ENCODE assay signal across 21 cellular contexts in genomic region chr11:113193077-113193476, GRCh38.
A peak's percentile ranks its signal among the peaks of the same experiment; 100 is the strongest.
DNase-seq lines count a peak whose midpoint lies in the region; ATAC-seq and TF ChIP-seq lines count a peak whose summit lies in the region.
"Had no signal": no experiment of that assay in that cellular context is flagged by ENCODE, and none has a peak within 500 bp of the region (broad histone marks: within the 10 kb centered on the region; RNA-seq: fewer than 3 reads in every experiment).

No MANE protein-coding gene starts in this region.

- H3K27ac Mint-ChIP-seq in nephron: peak overlapping the region; percentile 74 to 97 (median 84)
- H3K27ac Mint-ChIP-seq: activated CD4-positive, alpha-beta T cell treated with anti-CD3 and anti-CD28 coated beads for 36 hours; T-cell had no signal

- H3K9me3 Mint-ChIP-seq in nephron: no peaks in the 10 kb centered on the region
- no peaks in the 10 kb centered on the region for H3K9me3 Mint-ChIP-seq in activated T-cell treated with anti-CD3 and anti-CD28 coated beads, Interleukin-2, amount 50 U/mL, for 4 hours
- H3K9me3 Mint-ChIP-seq: T-cell had no signal

- DNase-seq in AG20443 (ENCODE audit: low spot score): peak; percentile 26
- no peak for DNase-seq in adrenal gland
- no peak for DNase-seq in heart left ventricle
- DNase-seq in activated T-cell treated with anti-CD3 and anti-CD28 coated beads, Interleukin-2, amount 50 U/mL, for 4 hours: no peak
- DNase-seq in NCI-H1694 (lab: John Stamatoyannopoulos, UW): no peak
- no peak for DNase-seq in GM19240 (ENCODE audit: insufficient read length, low spot score)
- DNase-seq: activated CD4-positive, alpha-beta T cell treated with anti-CD3 and anti-CD28 coated beads for 36 hours; activated naive CD4-positive, alpha-beta T cell treated with anti-CD3 and anti-CD28 coated beads, Interleukin-2, amount 50 U/mL, for 16 hours; cerebellar nuclear complex; DND-41; effector CD8-positive, alpha-beta T cell; PC-9; spleen; stimulated activated CD4-positive, alpha-beta T cell treated with anti-CD3 and anti-CD28 coated beads, Interleukin-4, amount 100 ng/mL, for 1 hour; stimulated activated naive CD8-positive, alpha-beta T cell treated with anti-CD3 and anti-CD28 coated beads, Interleukin-15, Interleukin-2, amounts not matched to agents 100 U/mL and 50 U/mL, for 24 hours; T-cell had no signal

- no peak overlapping the region for H3K4me3 ChIP-seq in adrenal gland
- H3K4me3 ChIP-seq in heart left ventricle: no peak overlapping the region
- H3K4me3 ChIP-seq: A549; BLaER1 treated with 17β-estradiol and CSF1 and Interleukin-3, amounts not matched to agents 10 nM and 100 nM; PC-9; spleen; tibial nerve had no signal

- intact Hi-C loops in adrenal gland (cut with DNase I): no loop called here
- intact Hi-C loops in heart left ventricle (cut with DNase I): loop anchor here in 1 of 10 donors (5.0 kb wide), 1 partner anchor 61 kb away; no protein-coding TSS in a partner anchor

- H3K36me3 ChIP-seq in adrenal gland (replicated peaks in 1 of 2) (no peaks in the 10 kb centered on the region), heart left ventricle (no peaks in the 10 kb centered on the region)
- H3K36me3 ChIP-seq: BLaER1 treated with 17β-estradiol and CSF1 and Interleukin-3, amounts not matched to agents 10 nM and 100 nM; spleen; tibial nerve had no signal

- H3K9me3 ChIP-seq in adrenal gland (replicated peaks in 1 of 3) (no peaks in the 10 kb centered on the region), heart left ventricle (no peaks in the 10 kb centered on the region)
- H3K9me3 ChIP-seq: A549; BLaER1 treated with 17β-estradiol and CSF1 and Interleukin-3, amounts not matched to agents 10 nM and 100 nM; spleen; tibial nerve had no signal

- TF ChIP-seq POLR2A in adrenal gland (IDR thresholded peaks at IDR 0.05) (no peak), heart left ventricle (IDR thresholded peaks at IDR 0.05) (no peak)

- 77 to 89% (median 82%) methylated on average over 9 of the region's 9 CpGs for WGBS in adrenal gland, 4 donors
- 66 to 88% (median 79%) methylated on average over 9 of the region's 9 CpGs for WGBS in heart left ventricle, 4 donors

- H3K27me3 Mint-ChIP-seq in nephron (ENCODE audit: low read depth): no peaks in the 10 kb centered on the region
- H3K27me3 Mint-ChIP-seq in activated T-cell treated with anti-CD3 and anti-CD28 coated beads, Interleukin-2, amount 50 U/mL, for 4 hours (ENCODE audit: low read depth): peaks cover 4% of the 10 kb centered on the region

- H3K36me3 Mint-ChIP-seq in nephron (ENCODE audit: low read depth): no peaks in the 10 kb centered on the region
- H3K36me3 Mint-ChIP-seq in activated T-cell treated with anti-CD3 and anti-CD28 coated beads, Interleukin-2, amount 50 U/mL, for 4 hours (ENCODE audit: insufficient read depth): no peaks in the 10 kb centered on the region
- H3K36me3 Mint-ChIP-seq: T-cell had no signal

- peak overlapping the region in 3 of 5 donors; percentile 32 to 85 (median 68) for H3K27ac ChIP-seq in adrenal gland
- peak overlapping the region in 8 of 12 donors; percentile 16 to 63 (median 43) for H3K27ac ChIP-seq in heart left ventricle
- H3K27ac ChIP-seq: A549; BLaER1 treated with 17β-estradiol and CSF1 and Interleukin-3, amounts not matched to agents 10 nM and 100 nM; PC-9; spleen had no signal

- H3K4me1 ChIP-seq in adrenal gland (replicated peaks in 1 of 2) (peaks cover 56 to 67% of the 10 kb centered on the region in 2 donors), heart left ventricle (peaks cover 6 to 70% (median 53%) of the 10 kb centered on the region in 12 donors)

- H3K27me3 ChIP-seq in adrenal gland (no peaks in the 10 kb centered on the region), heart left ventricle (no peaks in the 10 kb centered on the region)
- H3K27me3 ChIP-seq: BLaER1 treated with 17β-estradiol and CSF1 and Interleukin-3, amounts not matched to agents 10 nM and 100 nM; spleen; tibial nerve had no signal

- peaks cover 95% of the 10 kb centered on the region for H3K4me1 Mint-ChIP-seq in nephron
- H3K4me1 Mint-ChIP-seq in activated T-cell treated with anti-CD3 and anti-CD28 coated beads, Interleukin-2, amount 50 U/mL, for 4 hours (ENCODE audit: low read depth): no peaks in the 10 kb centered on the region
- H3K4me1 Mint-ChIP-seq: activated CD4-positive, alpha-beta T cell treated with anti-CD3 and anti-CD28 coated beads for 36 hours; T-cell had no signal

- TF ChIP-seq CTCF in adrenal gland (IDR thresholded peaks at IDR 0.05) (no peak), heart left ventricle (IDR thresholded peaks at IDR 0.05) (no peak), nephron (IDR thresholded peaks at IDR 0.05; ENCODE audit: unreplicated experiment in 3 of 3) (no peak)

- ATAC-seq in heart left ventricle: peak in 3 of 4 donors; percentile 25 to 33 (median 31)
- ATAC-seq in activated T-cell treated with anti-CD3 and anti-CD28 coated beads, Interleukin-2, amount 50 U/mL, for 4 hours: no peak
- ATAC-seq in GM18861 (IDR thresholded peaks at IDR 0.05; ENCODE audit: unreplicated experiment): no peak
- ATAC-seq: A549; activated CD4-positive, alpha-beta T cell treated with anti-CD3 and anti-CD28 coated beads for 36 hours; stimulated activated naive CD8-positive, alpha-beta T cell treated with anti-CD3 and anti-CD28 coated beads, Interleukin-15, Interleukin-2, amounts not matched to agents 100 U/mL and 50 U/mL, for 24 hours; T-cell had no signal

- H3K4me3 Mint-ChIP-seq in nephron: peak overlapping the region in 1 of 3 experiments; percentile 37
- no peak overlapping the region for H3K4me3 Mint-ChIP-seq in activated T-cell treated with anti-CD3 and anti-CD28 coated beads, Interleukin-2, amount 50 U/mL, for 4 hours
- H3K4me3 Mint-ChIP-seq: activated CD4-positive, alpha-beta T cell treated with anti-CD3 and anti-CD28 coated beads for 36 hours; T-cell had no signal

Comparison
In these comparisons a context has a peak if more than half of its experiments do, and no peak if none do; other contexts are left out.
1. ATAC-seq: peak in heart left ventricle (3 of 4); none in activated T-cell treated with anti-CD3 and anti-CD28 coated beads, Interleukin-2, amount 50 U/mL, for 4 hours (0 of 2) and GM18861 (single experiment).